In the genomic region with DNA sequence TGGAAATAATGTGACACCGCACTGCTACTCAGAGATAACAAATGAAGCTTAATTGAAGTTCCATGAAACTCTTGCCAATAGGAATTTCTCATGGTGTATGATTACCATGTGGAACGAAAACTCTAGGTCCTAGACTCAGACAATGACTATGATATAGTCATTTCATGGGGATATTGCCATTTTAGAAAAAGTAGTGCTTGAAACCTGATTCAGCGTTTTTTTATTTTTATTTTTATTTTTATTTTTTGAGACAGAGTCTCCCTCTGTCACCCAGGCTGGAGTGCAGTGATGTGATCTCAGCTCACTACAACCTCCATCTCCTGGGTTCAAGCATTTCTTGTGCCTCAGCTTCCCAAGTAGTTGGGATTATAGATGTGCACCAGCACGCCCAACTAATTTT, we compare ENCODE assay signal across 34 cellular contexts.
DNase-seq lines count a peak whose midpoint lies in the region; ATAC-seq, FAIRE-seq and TF ChIP-seq lines count a peak whose summit lies in the region.
"Had no signal": no experiment of that assay in that cellular context is flagged by ENCODE, and none has a peak within 500 bp of the region (broad histone marks: within the 10 kb centered on the region; RNA-seq: fewer than 3 reads in every experiment).

No MANE protein-coding gene starts in this region.

- no peak overlapping the region for H4K91ac ChIP-seq in IMR-90 (ENCODE audit: insufficient read depth, low read depth, low read length)

- no peaks in the 10 kb centered on the region for H3K9me3 ChIP-seq in HepG2 (ENCODE audit: low read length)
- no peaks in the 10 kb centered on the region for H3K9me3 ChIP-seq in right lobe of liver
- no peaks in the 10 kb centered on the region for H3K9me3 ChIP-seq in A549
- H3K9me3 ChIP-seq in IMR-90 (ENCODE audit: control insufficient read depth, insufficient read depth, low read length), result no peaks in the 10 kb centered on the region
- H3K9me3 ChIP-seq in K562 (replicated peaks; ENCODE audit: control insufficient read depth, insufficient read depth, low read depth, low read length), result no peaks in the 10 kb centered on the region
- H3K9me3 ChIP-seq: BE2C; BLaER1; BLaER1 treated with 17β-estradiol and CSF1 and Interleukin-3, amounts not matched to agents 10 nM and 100 nM; Caco-2 had no signal

- H3K9me1 ChIP-seq in IMR-90 (ENCODE audit: insufficient read depth, low read length), result peaks cover 2% of the 10 kb centered on the region; the same call in 1 of the 2 replicates
- H3K9me1 ChIP-seq in K562 (ENCODE audit: control insufficient read depth, insufficient read depth, low read length), result no peaks in the 10 kb centered on the region

- H2BK15ac ChIP-seq in IMR-90 (ENCODE audit: low read depth, low read length), result no peak overlapping the region

- H3K14ac ChIP-seq in IMR-90 (replicated peaks; ENCODE audit: low read depth, low read length), result no peak overlapping the region

- TF ChIP-seq CTCF in HepG2 (CRISPR knock-in tag; IDR thresholded peaks at IDR 0.05), result no peak
- no peak for TF ChIP-seq CTCF in right lobe of liver (IDR thresholded peaks at IDR 0.05)
- TF ChIP-seq CTCF in A549 (IDR thresholded peaks at IDR 0.05), result no peak
- no peak for TF ChIP-seq CTCF in IMR-90 (conservative IDR thresholded peaks at IDR 0.05; ENCODE audit: low read depth, low read length)
- no peak for TF ChIP-seq CTCF in K562 (IDR thresholded peaks at IDR 0.05 in 2 of 3, conservative IDR thresholded peaks at IDR 0.05 in 1 of 3; ENCODE audit: insufficient read depth in 2 of 3, low read depth in 1 of 3, low read length in 3 of 3)

- H3K23ac ChIP-seq in IMR-90 (ENCODE audit: low read depth, low read length), result no peak overlapping the region

- H3K4ac ChIP-seq in IMR-90 (ENCODE audit: low read depth, low read length), result no peak overlapping the region

- no peaks in the 10 kb centered on the region for H3K27me3 ChIP-seq in HepG2 (ENCODE audit: control insufficient read depth in 1 of 2, insufficient read depth in 2 of 2, low read length in 2 of 2)
- no peaks in the 10 kb centered on the region for H3K27me3 ChIP-seq in right lobe of liver
- no peaks in the 10 kb centered on the region for H3K27me3 ChIP-seq in IMR-90 (ENCODE audit: control insufficient read depth, insufficient read depth, low read length)
- H3K27me3 ChIP-seq in K562 (ENCODE audit: control insufficient read depth in 2 of 2, insufficient read depth in 2 of 2, low read length in 2 of 2), result no peaks in the 10 kb centered on the region
- H3K27me3 ChIP-seq: BE2C; BLaER1; BLaER1 treated with 17β-estradiol and CSF1 and Interleukin-3, amounts not matched to agents 10 nM and 100 nM had no signal

- dilution Hi-C loops in IMR-90 (cut with HindIII; ENCODE audit: low sequenced_read_pairs, unreplicated experiment), result no loop called here

- BruUV-seq in HepG2 (replicated peaks; lab: Mats Ljungman, UMichigan), result no TSS peak
- BruUV-seq in IMR-90 (replicated peaks; lab: Mats Ljungman, UMichigan), result no TSS peak
- no TSS peak for BruUV-seq in K562 (replicated peaks; lab: Mats Ljungman, UMichigan)

- no peak overlapping the region for H3K27ac ChIP-seq in HepG2 (ENCODE audit: extremely low read length, insufficient read depth, low read length)
- H3K27ac ChIP-seq in right lobe of liver, result no peak overlapping the region
- no peak overlapping the region for H3K27ac ChIP-seq in A549
- no peak overlapping the region for H3K27ac ChIP-seq in IMR-90 (ENCODE audit: insufficient read depth, low read length)
- H3K27ac ChIP-seq in K562 (ENCODE audit: extremely low read depth, low read depth, low read length), result no peak overlapping the region
- H3K27ac ChIP-seq: 22Rv1; BLaER1; BLaER1 treated with 17β-estradiol and CSF1 and Interleukin-3, amounts not matched to agents 10 nM and 100 nM; C4-2B had no signal

- POLR2A ChIA-PET in HepG2 (lab: Yijun Ruan, JAX), result no interaction called here
- POLR2A ChIA-PET in A549 (lab: Yijun Ruan, JAX), result no interaction called here
- POLR2A ChIA-PET in IMR-90 (lab: Charles Lee; ENCODE audit: unreplicated experiment), result no interaction called here
- POLR2A ChIA-PET in K562 (lab: Yijun Ruan, JAX), result no interaction called here

- ATAC-seq in HepG2 (no peak), right lobe of liver (no peak), A549 (no peak), IMR-90 (ENCODE audit: low read depth) (no peak), K562 (no peak), HG02610 (IDR thresholded peaks at IDR 0.05; ENCODE audit: unreplicated experiment) (no peak)
- ATAC-seq: CD8-positive, alpha-beta T cell had no signal

- H3K4me2 ChIP-seq in HepG2 (ENCODE audit: low read depth, low read length), result no peak overlapping the region
- no peak overlapping the region for H3K4me2 ChIP-seq in A549
- no peak overlapping the region for H3K4me2 ChIP-seq in IMR-90 (ENCODE audit: low read depth, low read length)
- H3K4me2 ChIP-seq in K562 (ENCODE audit: insufficient read depth, low read length), result no peak overlapping the region
- H3K4me2 ChIP-seq: BLaER1; BLaER1 treated with 17β-estradiol and CSF1 and Interleukin-3, amounts not matched to agents 10 nM and 100 nM had no signal

- H4K20me1 ChIP-seq in HepG2 (ENCODE audit: insufficient read depth, low read length), result no peaks in the 10 kb centered on the region
- no peaks in the 10 kb centered on the region for H4K20me1 ChIP-seq in IMR-90 (ENCODE audit: insufficient read depth, low read length)
- H4K20me1 ChIP-seq in K562 (replicated peaks; ENCODE audit: control insufficient read depth, insufficient read depth, low read length), result no peaks in the 10 kb centered on the region
- H4K20me1 ChIP-seq: BLaER1 had no signal

- no peak overlapping the region for H2BK120ac ChIP-seq in IMR-90 (ENCODE audit: low read depth, low read length)

- H3K18ac ChIP-seq in IMR-90 (ENCODE audit: low read depth, low read length), result no peak overlapping the region

- no peak overlapping the region for H4K8ac ChIP-seq in IMR-90 (ENCODE audit: low read depth in 2 of 2, low read length in 2 of 2)

- 96% methylated on average over 4 of the region's 4 CpGs for WGBS in HepG2 (ENCODE audit: low lambda C conversion rate)
- 74% methylated on average over 4 of the region's 4 CpGs for WGBS in right lobe of liver (ENCODE audit: insufficient coverage, low coverage, low lambda C conversion rate, missing lambda C conversion rate)
- 83% methylated on average over 4 of the region's 4 CpGs for whole genome bisulfite sequencing in A549 (ENCODE audit: missing lambda C conversion rate)
- whole genome bisulfite sequencing in IMR-90 (ENCODE audit: extremely low coverage in 2 of 2, insufficient read length in 1 of 2), 2 experiments, result no CpG with 5 or more reads among the region's 4 CpGs
- WGBS in K562 (ENCODE audit: insufficient coverage, low coverage, missing lambda C conversion rate), result 83% methylated on average over 4 of the region's 4 CpGs

- in situ Hi-C loops in HepG2 (cut with HindIII; ENCODE audit: extremely low pct_ligation_motif_present, low pct_unique_long_range_greater_than_20kb) (no loop called here), IMR-90 (cut with MboI; ENCODE audit: low sequenced_read_pairs) (no loop called here), K562 (cut with MboI) (no loop called here)

- intact Hi-C loops in HepG2 (cut with micrococcal nuclease; ENCODE audit: unreplicated experiment), result no loop called here
- intact Hi-C loops in right lobe of liver (cut with DNase I), result no loop called here
- intact Hi-C loops in IMR-90 (cut with micrococcal nuclease), result no loop called here
- intact Hi-C loops in K562 (cut with micrococcal nuclease), result no loop called here
- intact Hi-C loops in posterior cingulate gyrus (cut with DNase I), result no loop called here

- DNase-seq in HepG2 (ENCODE audit: low spot score), result no peak
- no peak for DNase-seq in right lobe of liver
- DNase-seq in A549 (ENCODE audit: low read depth in 1 of 2, low spot score in 1 of 2), result no peak
- DNase-seq in IMR-90, result no peak
- no peak for DNase-seq in K562 (ENCODE audit: extremely low read depth in 1 of 4, low spot score in 3 of 4)
- DNase-seq in activated CD4-positive, alpha-beta T cell treated with anti-CD3 and anti-CD28 coated beads, Interleukin-2, amount 50 U/mL, for 1 hour, result no peak
- no peak for DNase-seq in posterior cingulate gyrus
- DNase-seq: 8988T; ACHN; AML-193; BE2C; C1 segment of cervical spinal cord; Caco-2; Calu3; CD4-positive, alpha-beta memory T cell; CD4-positive, alpha-beta T cell; CD4-positive, CD25-positive, alpha-beta regulatory T cell; CD8-positive, alpha-beta memory T cell; CD8-positive, alpha-beta T cell; COR-L47; DMS 273 treated with DMSO at 0.1 percent for 48 hours; DMS153; DMS53; DMS79; DMS79 treated with DMSO at 0.1 percent for 48 hours; DND-41; EL had no signal

- H2AFZ ChIP-seq in HepG2 (ENCODE audit: low read length) (no peak overlapping the region), IMR-90 (replicated peaks; ENCODE audit: low read length, poor library complexity) (no peak overlapping the region), K562 (ENCODE audit: low read depth, low read length) (no peak overlapping the region)

- H3K56ac ChIP-seq in IMR-90 (ENCODE audit: extremely low read depth, insufficient read depth, low read length), result no peak overlapping the region

- H3K4me3 ChIP-seq in HepG2 (replicated peaks in 1 of 3; ENCODE audit: insufficient read depth in 1 of 3, low read depth in 2 of 3, low read length in 3 of 3) (no peak overlapping the region), right lobe of liver (no peak overlapping the region), A549 (no peak overlapping the region), IMR-90 (ENCODE audit: insufficient read depth, low read depth, low read length) (no peak overlapping the region), K562 (no peak overlapping the region)
- H3K4me3 ChIP-seq: BLaER1; BLaER1 treated with 17β-estradiol and CSF1 and Interleukin-3, amounts not matched to agents 10 nM and 100 nM had no signal

- no peak overlapping the region for H4K5ac ChIP-seq in IMR-90 (ENCODE audit: low read depth, low read length)

- H3K79me2 ChIP-seq in HepG2 (ENCODE audit: insufficient read depth, low read length), result no peaks in the 10 kb centered on the region
- no peaks in the 10 kb centered on the region for H3K79me2 ChIP-seq in K562 (ENCODE audit: control insufficient read depth, insufficient read depth, low read length)

- H3K4me1 ChIP-seq in HepG2 (ENCODE audit: insufficient read depth, low read length) (no peaks in the 10 kb centered on the region), right lobe of liver (no peaks in the 10 kb centered on the region), A549 (no peaks in the 10 kb centered on the region), IMR-90 (ENCODE audit: control insufficient read depth, insufficient read depth, low read length) (peaks cover 2% of the 10 kb centered on the region), K562 (replicated peaks in 1 of 2; ENCODE audit: control insufficient read depth in 2 of 2, insufficient read depth in 2 of 2, low read length in 2 of 2) (peaks cover 3 to 23% of the 10 kb centered on the region in 2 experiments)
- H3K4me1 ChIP-seq: Caco-2 had no signal

- no peak for FAIRE-seq in HepG2 (lab: Jason Lieb, UNC)
- FAIRE-seq in A549 (lab: Jason Lieb, UNC), result no peak
- no peak for FAIRE-seq in K562 (lab: Jason Lieb, UNC)
- FAIRE-seq: A204.1, D721Med had no signal

- H3K36me3 ChIP-seq in HepG2 (replicated peaks in 1 of 2; ENCODE audit: control insufficient read depth in 1 of 2, insufficient read depth in 2 of 2, low read length in 2 of 2) (no peaks in the 10 kb centered on the region), right lobe of liver (no peaks in the 10 kb centered on the region), IMR-90 (ENCODE audit: control insufficient read depth, insufficient read depth, low read length) (no peaks in the 10 kb centered on the region), K562 (ENCODE audit: control insufficient read depth, insufficient read depth, low read length) (no peaks in the 10 kb centered on the region)
- H3K36me3 ChIP-seq: BE2C, BLaER1 had no signal

- CTCF ChIA-PET in HepG2 (lab: Yijun Ruan, JAX; ENCODE audit: low intra/inter-chr PET ratio, low total read pairs) (no interaction called here), A549 (lab: Yijun Ruan, JAX) (no interaction called here), IMR-90 (lab: Yijun Ruan, JAX) (no interaction called here), K562 (lab: Yijun Ruan, JAX; ENCODE audit: low intra/inter-chr PET ratio) (no interaction called here)

- H2AK9ac ChIP-seq in IMR-90 (replicated peaks; ENCODE audit: low read depth, low read length, poor library complexity), result no peak overlapping the region

- no peaks in the 10 kb centered on the region for H3K79me1 ChIP-seq in IMR-90 (ENCODE audit: low read depth in 1 of 2, low read length in 2 of 2)

- no peak overlapping the region for H2AK5ac ChIP-seq in IMR-90 (ENCODE audit: low read depth, low read length)

- H2BK20ac ChIP-seq in IMR-90 (ENCODE audit: low read depth, low read length), result no peak overlapping the region

- TF ChIP-seq POLR2A in HepG2 (IDR thresholded peaks at IDR 0.05; ENCODE audit: insufficient read depth in 1 of 2, low read depth in 2 of 2, low read length in 2 of 2) (no peak), right lobe of liver (IDR thresholded peaks at IDR 0.05) (no peak), A549 (IDR thresholded peaks at IDR 0.05; ENCODE audit: low read length) (no peak), IMR-90 (IDR thresholded peaks at IDR 0.05; ENCODE audit: low read depth, low read length) (no peak), K562 (conservative IDR thresholded peaks at IDR 0.05) (no peak)

- no peak overlapping the region for H3K9ac ChIP-seq in HepG2 (ENCODE audit: insufficient read depth, low read depth, low read length)
- H3K9ac ChIP-seq in IMR-90 (ENCODE audit: low read depth, low read length), result no peak overlapping the region
- H3K9ac ChIP-seq in K562 (ENCODE audit: insufficient read depth in 1 of 2, low read depth in 2 of 2, low read length in 2 of 2), result no peak overlapping the region
- H3K9ac ChIP-seq: BLaER1; BLaER1 treated with 17β-estradiol and CSF1 and Interleukin-3, amounts not matched to agents 10 nM and 100 nM had no signal

- TF ChIP-seq EP300 in HepG2 (IDR thresholded peaks at IDR 0.05; ENCODE audit: low read depth in 2 of 2, low read length in 2 of 2) (no peak), HepG2 (CRISPR knock-in tag; IDR thresholded peaks at IDR 0.05; ENCODE audit: borderline replicate concordance) (no peak), A549 (IDR thresholded peaks at IDR 0.05) (no peak), K562 (IDR thresholded peaks at IDR 0.05; ENCODE audit: low read length) (no peak)

- no peak for TF ChIP-seq RAD21 in HepG2 (CRISPR knock-in tag; IDR thresholded peaks at IDR 0.05)
- no peak for TF ChIP-seq RAD21 in A549 (conservative IDR thresholded peaks at IDR 0.05 in 1 of 2, IDR thresholded peaks at IDR 0.05 in 1 of 2)
- TF ChIP-seq RAD21 in IMR-90 (IDR thresholded peaks at IDR 0.05; ENCODE audit: low read length), result no peak
- no peak for TF ChIP-seq RAD21 in K562 (CRISPR knock-in tag; conservative IDR thresholded peaks at IDR 0.05 in 1 of 2, IDR thresholded peaks at IDR 0.05 in 1 of 2)

- no peak overlapping the region for H2BK5ac ChIP-seq in IMR-90 (ENCODE audit: low read depth, low read length, poor library complexity, severe bottlenecking)
